1 cellular context compared by ENCODE assay signal in genomic region chr17:2174471-2175293, GRCh38.
A peak's percentile ranks its signal among the peaks of the same experiment; 100 is the strongest.
TF ChIP-seq lines count a peak whose summit lies in the region.

No MANE protein-coding gene starts in this region.

TF ChIP-seq in HepG2, 621 proteins besides CTCF, POLR2A, EP300 and RAD21 (continued from another document and continues in another):
- TF ChIP-seq ZUFSP (CRISPR knock-in tag; IDR thresholded peaks at IDR 0.05; ENCODE audit: borderline replicate concordance) (no peak), NFRKB (IDR thresholded peaks at IDR 0.05) (no peak), ZNF781 (CRISPR knock-in tag; IDR thresholded peaks at IDR 0.05; ENCODE audit: borderline replicate concordance, not compliant biosample characterization) (peak; percentile 57), FOXJ3 (CRISPR knock-in tag; IDR thresholded peaks at IDR 0.05; ENCODE audit: borderline replicate concordance) (peak; percentile 91), CREB3 (CRISPR knock-in tag; IDR thresholded peaks at IDR 0.05) (no peak), ZNF468 (CRISPR knock-in tag; IDR thresholded peaks at IDR 0.05) (no peak), ZNF326 (CRISPR knock-in tag; IDR thresholded peaks at IDR 0.05; ENCODE audit: borderline replicate concordance) (no peak), SATB2 (CRISPR knock-in tag; IDR thresholded peaks at IDR 0.05) (no peak), ZNF484 (CRISPR knock-in tag; IDR thresholded peaks at IDR 0.05; ENCODE audit: borderline replicate concordance, low read depth) (no peak), PREB (CRISPR knock-in tag; IDR thresholded peaks at IDR 0.05) (no peak), ZNF333 (CRISPR knock-in tag; IDR thresholded peaks at IDR 0.05; ENCODE audit: borderline replicate concordance) (no peak), IKZF1 (IDR thresholded peaks at IDR 0.05) (no peak), CREB1 (IDR thresholded peaks at IDR 0.05) (0 out of 2 replicates have a peak, but pooled peaks have one; percentile 5), CREB1 (CRISPR knock-in tag; IDR thresholded peaks at IDR 0.05) (peak; percentile 83), RORA (CRISPR knock-in tag; IDR thresholded peaks at IDR 0.05) (no peak), MTA1 (CRISPR knock-in tag; IDR thresholded peaks at IDR 0.05; ENCODE audit: borderline replicate concordance) (peak; percentile 63), RFX1 (IDR thresholded peaks at IDR 0.05) (no peak), SIX4 (CRISPR knock-in tag; IDR thresholded peaks at IDR 0.05) (no peak), SRSF4 (IDR thresholded peaks at IDR 0.05; ENCODE audit: low read depth, low read length, poor library complexity, severe bottlenecking) (no peak), HNF4G (IDR thresholded peaks at IDR 0.05; ENCODE audit: borderline replicate concordance, low read depth, low read length) (no peak), HNF4G (CRISPR knock-in tag; IDR thresholded peaks at IDR 0.05; ENCODE audit: borderline replicate concordance, low read depth) (no peak), TBX3 (IDR thresholded peaks at IDR 0.05; ENCODE audit: borderline replicate concordance) (no peak), ZNF337 (CRISPR knock-in tag; IDR thresholded peaks at IDR 0.05; ENCODE audit: borderline replicate concordance, low read depth) (no peak), HDAC2 (CRISPR knock-in tag; IDR thresholded peaks at IDR 0.05) (peak; percentile 85), ZNF552 (CRISPR knock-in tag; IDR thresholded peaks at IDR 0.05; ENCODE audit: borderline replicate concordance) (no peak), ZNF251 (CRISPR knock-in tag; IDR thresholded peaks at IDR 0.05) (no peak), SMAD3 (CRISPR knock-in tag; IDR thresholded peaks at IDR 0.05) (peak; percentile 55; the same call in 1 of the 2 replicates), SUZ12 (IDR thresholded peaks at IDR 0.05; ENCODE audit: low read depth, low read length) (no peak), GZF1 (CRISPR knock-in tag; IDR thresholded peaks at IDR 0.05) (no peak), ZNF780A (CRISPR knock-in tag; IDR thresholded peaks at IDR 0.05) (no peak), IRF9 (CRISPR knock-in tag; IDR thresholded peaks at IDR 0.05; ENCODE audit: borderline replicate concordance) (no peak), IKZF4 (CRISPR knock-in tag; IDR thresholded peaks at IDR 0.05; ENCODE audit: borderline replicate concordance, low read depth, not compliant biosample characterization) (no peak), ZNF224 (CRISPR knock-in tag; IDR thresholded peaks at IDR 0.05) (no peak), ZNF510 (CRISPR knock-in tag; IDR thresholded peaks at IDR 0.05; ENCODE audit: low read depth) (no peak), NONO (IDR thresholded peaks at IDR 0.05) (no peak), NONO (CRISPR knock-in tag; conservative IDR thresholded peaks at IDR 0.05) (peak; percentile 72), POGZ (CRISPR knock-in tag; IDR thresholded peaks at IDR 0.05) (no peak), HOMEZ (CRISPR knock-in tag; IDR thresholded peaks at IDR 0.05; ENCODE audit: low read depth) (0 out of 2 replicates have a peak, but pooled peaks have one; percentile 9), ZBTB1 (CRISPR knock-in tag; IDR thresholded peaks at IDR 0.05; ENCODE audit: borderline replicate concordance) (no peak), HBP1 (CRISPR knock-in tag; IDR thresholded peaks at IDR 0.05; ENCODE audit: low read depth) (no peak), ZIK1 (CRISPR knock-in tag; IDR thresholded peaks at IDR 0.05; ENCODE audit: borderline replicate concordance, low read depth) (no peak), ZNF367 (CRISPR knock-in tag; IDR thresholded peaks at IDR 0.05; ENCODE audit: borderline replicate concordance) (no peak), EEA1 (CRISPR knock-in tag; IDR thresholded peaks at IDR 0.05; ENCODE audit: borderline replicate concordance) (no peak), CEBPG (CRISPR knock-in tag; IDR thresholded peaks at IDR 0.05) (peak; percentile 85), ZNF549 (CRISPR knock-in tag; IDR thresholded peaks at IDR 0.05) (no peak), ZBTB43 (CRISPR knock-in tag; conservative IDR thresholded peaks at IDR 0.05) (no peak), SNAPC5 (CRISPR knock-in tag; IDR thresholded peaks at IDR 0.05; ENCODE audit: borderline replicate concordance) (peak; percentile 82; the same call in 1 of the 2 replicates), ZNF747 (CRISPR knock-in tag; IDR thresholded peaks at IDR 0.05; ENCODE audit: borderline replicate concordance) (peak; percentile 45; the same call in 1 of the 2 replicates), MYC (CRISPR knock-in tag; IDR thresholded peaks at IDR 0.05; ENCODE audit: borderline replicate concordance) (no peak), CCDC6 (CRISPR knock-in tag; IDR thresholded peaks at IDR 0.05) (no peak), ZFX (CRISPR knock-in tag; IDR thresholded peaks at IDR 0.05; ENCODE audit: low read depth) (no peak), ZNF512B (CRISPR knock-in tag; IDR thresholded peaks at IDR 0.05; ENCODE audit: borderline replicate concordance) (no peak), ZBTB7B (CRISPR knock-in tag; IDR thresholded peaks at IDR 0.05) (0 out of 2 replicates have a peak, but pooled peaks have one; percentile 45), PBX3 (CRISPR knock-in tag; IDR thresholded peaks at IDR 0.05; ENCODE audit: borderline replicate concordance) (no peak), DMAP1 (CRISPR knock-in tag; IDR thresholded peaks at IDR 0.05) (0 out of 2 replicates have a peak, but pooled peaks have one; percentile 31), ZNF580 (CRISPR knock-in tag; IDR thresholded peaks at IDR 0.05; ENCODE audit: borderline replicate concordance, low read depth) (no peak; the same call in 1 of the 2 replicates), FOXA1 (IDR thresholded peaks at IDR 0.05) (no peak), FOXA1 (CRISPR knock-in tag; IDR thresholded peaks at IDR 0.05) (peak; percentile 79), KDM6A (CRISPR knock-in tag; IDR thresholded peaks at IDR 0.05; ENCODE audit: low read depth) (no peak)
